Comparison of ENCODE assay signal across 9 cellular contexts in genomic region chr16:85514601-85515318, GRCh38.
DNase-seq lines count a peak whose midpoint lies in the region; ATAC-seq lines count a peak whose summit lies in the region.
"Had no signal": no experiment of that assay in that cellular context is flagged by ENCODE, and none has a peak within 500 bp of the region (broad histone marks: within the 10 kb centered on the region; RNA-seq: fewer than 3 reads in every experiment).

No MANE protein-coding gene starts in this region.

- H3K36me3 Mint-ChIP-seq in activated naive CD4-positive, alpha-beta T cell treated with anti-CD3 and anti-CD28 coated beads, Interleukin-2, amount 50 U/mL, for 72 hours = no peaks in the 10 kb centered on the region

- DNase-seq in H7 (peak; percentile 87), amniotic stem cell (lab: John Stamatoyannopoulos, UW) (peak; percentile 67), hypothalamus (lab: John Stamatoyannopoulos, UW) (peak in 32 of 51 donors; percentile 11 to 83 (median 44)), NCI-H748 (lab: John Stamatoyannopoulos, UW; ENCODE audit: unreplicated experiment) (no peak)
- DNase-seq in activated naive CD4-positive, alpha-beta T cell treated with anti-CD3 and anti-CD28 coated beads, Interleukin-2, amount 50 U/mL, for 72 hours (ENCODE audit: low spot score in 2 of 2) = no peak

- peak overlapping the region in 19 of 21 experiments; percentile 6 to 82 (median 68) for H3K27ac ChIP-seq in skin epidermis

- no peaks in the 10 kb centered on the region for H3K27me3 ChIP-seq in H7 (ENCODE audit: control insufficient read depth, insufficient read depth, low read length)

- ATAC-seq in GM19463 (IDR thresholded peaks at IDR 0.05; ENCODE audit: unreplicated experiment) (no peak), GM21381 (IDR thresholded peaks at IDR 0.05; ENCODE audit: unreplicated experiment) (no peak)
- ATAC-seq in activated naive CD4-positive, alpha-beta T cell treated with anti-CD3 and anti-CD28 coated beads, Interleukin-2, amount 50 U/mL, for 72 hours = no peak

- H3K9me3 Mint-ChIP-seq in activated naive CD4-positive, alpha-beta T cell treated with anti-CD3 and anti-CD28 coated beads, Interleukin-2, amount 50 U/mL, for 72 hours = peaks cover 5 to 6% of the 10 kb centered on the region in 2 donors
- H3K9me3 Mint-ChIP-seq: dendritic cell treated with granulocyte-macrophage colony-stimulating factor and Interleukin-4, amounts not matched to agents 40 ng/mL and 50 ng/mL, for 4 days had no signal

- no peaks in the 10 kb centered on the region for H3K36me3 ChIP-seq in H7 (replicated peaks; ENCODE audit: control insufficient read depth, insufficient read depth, low read length)

- no peak overlapping the region for H3K4me3 ChIP-seq in H7 (ENCODE audit: insufficient read depth, low read depth, low read length)
- H3K4me3 ChIP-seq in skin epidermis = no peak overlapping the region

- H3K27ac Mint-ChIP-seq in activated naive CD4-positive, alpha-beta T cell treated with anti-CD3 and anti-CD28 coated beads, Interleukin-2, amount 50 U/mL, for 72 hours = no peak overlapping the region
- H3K27ac Mint-ChIP-seq: dendritic cell treated with granulocyte-macrophage colony-stimulating factor and Interleukin-4, amounts not matched to agents 40 ng/mL and 50 ng/mL, for 4 days had no signal

Comparison
In these comparisons a context has a peak if more than half of its experiments do, and no peak if none do; other contexts are left out.
1. DNase-seq: peak in H7 (single experiment), amniotic stem cell (single experiment) and hypothalamus (32 of 51); none in activated naive CD4-positive, alpha-beta T cell treated with anti-CD3 and anti-CD28 coated beads, Interleukin-2, amount 50 U/mL, for 72 hours (0 of 2) and NCI-H748 (single experiment).